ENCODE assay signal across 1 cellular context in genomic region chr5:139787568-139788293, GRCh38.
A peak's percentile ranks its signal among the peaks of the same experiment; 100 is the strongest.
TF ChIP-seq lines count a peak whose summit lies in the region.

No MANE protein-coding gene starts in this region.

TF ChIP-seq in HepG2, 621 proteins besides CTCF, POLR2A, EP300 and RAD21 (continued from another document and continues in another):
- TF ChIP-seq UBTF (CRISPR knock-in tag; IDR thresholded peaks at IDR 0.05) (peak; percentile 49; the same call in 1 of the 2 replicates), ELF3 (CRISPR knock-in tag; IDR thresholded peaks at IDR 0.05) (no peak), SNAPC2 (CRISPR knock-in tag; IDR thresholded peaks at IDR 0.05) (no peak), ZNF530 (CRISPR knock-in tag; IDR thresholded peaks at IDR 0.05; ENCODE audit: low read depth) (no peak), ZNF512 (CRISPR knock-in tag; IDR thresholded peaks at IDR 0.05) (no peak), SOX6 (IDR thresholded peaks at IDR 0.05) (no peak), SOX6 (CRISPR knock-in tag; IDR thresholded peaks at IDR 0.05) (peak; percentile 29; the same call in 1 of the 2 replicates), ZNF768 (CRISPR knock-in tag; IDR thresholded peaks at IDR 0.05) (peak; percentile 63; the same call in 1 of the 2 replicates), CENPT (CRISPR knock-in tag; IDR thresholded peaks at IDR 0.05; ENCODE audit: low read depth) (no peak), ZZZ3 (CRISPR knock-in tag; IDR thresholded peaks at IDR 0.05; ENCODE audit: borderline replicate concordance) (no peak), KAT8 (CRISPR knock-in tag; IDR thresholded peaks at IDR 0.05) (peak; percentile 23; the same call in 1 of the 2 replicates), ATF3 (CRISPR knock-in tag; IDR thresholded peaks at IDR 0.05) (no peak), HDAC6 (IDR thresholded peaks at IDR 0.05; ENCODE audit: low read depth, low read length) (no peak), DZIP1 (CRISPR knock-in tag; IDR thresholded peaks at IDR 0.05) (no peak), ATM (IDR thresholded peaks at IDR 0.05; ENCODE audit: borderline replicate concordance) (no peak), NR0B2 (CRISPR knock-in tag; IDR thresholded peaks at IDR 0.05) (no peak), CREB3 (CRISPR knock-in tag; IDR thresholded peaks at IDR 0.05) (no peak), ZNF580 (CRISPR knock-in tag; IDR thresholded peaks at IDR 0.05; ENCODE audit: borderline replicate concordance, low read depth) (peak; percentile 59; the same call in 1 of the 2 replicates), PHF21A (CRISPR knock-in tag; IDR thresholded peaks at IDR 0.05) (peak; percentile 19; the same call in 1 of the 2 replicates), ZNF224 (CRISPR knock-in tag; IDR thresholded peaks at IDR 0.05) (0 out of 2 replicates have a peak, but pooled peaks have one; percentile 36), DMAP1 (CRISPR knock-in tag; IDR thresholded peaks at IDR 0.05) (peak; percentile 34; the same call in 1 of the 2 replicates), PRDM4 (CRISPR knock-in tag; IDR thresholded peaks at IDR 0.05; ENCODE audit: borderline replicate concordance) (no peak), KLF16 (CRISPR knock-in tag; IDR thresholded peaks at IDR 0.05) (0 out of 4 replicates have a peak, but pooled peaks of 1 of the 2 experiments have one; percentile 30), ZNF839 (CRISPR knock-in tag; IDR thresholded peaks at IDR 0.05; ENCODE audit: borderline replicate concordance) (no peak), SMAD1 (CRISPR knock-in tag; IDR thresholded peaks at IDR 0.05; ENCODE audit: borderline replicate concordance, low read depth) (0 out of 2 replicates have a peak, but pooled peaks have one; percentile 63), PHF20 (CRISPR knock-in tag; IDR thresholded peaks at IDR 0.05) (no peak), ZNF574 (CRISPR knock-in tag; IDR thresholded peaks at IDR 0.05) (no peak; the same call in 1 of the 2 replicates), ARNT2 (CRISPR knock-in tag; IDR thresholded peaks at IDR 0.05; ENCODE audit: low read depth) (peak; percentile 44; the same call in 1 of the 2 replicates), NONO (IDR thresholded peaks at IDR 0.05) (no peak), NONO (CRISPR knock-in tag; conservative IDR thresholded peaks at IDR 0.05) (peak; percentile 40; the same call in 1 of the 2 replicates), TEAD2 (CRISPR knock-in tag; IDR thresholded peaks at IDR 0.05) (0 out of 2 replicates have a peak, but pooled peaks have one; percentile 21), ZNF136 (CRISPR knock-in tag; IDR thresholded peaks at IDR 0.05; ENCODE audit: low read depth) (no peak), ZNF143 (CRISPR knock-in tag; IDR thresholded peaks at IDR 0.05) (no peak), ZBTB20 (CRISPR knock-in tag; IDR thresholded peaks at IDR 0.05; ENCODE audit: borderline replicate concordance, low read depth) (no peak), ZNF740 (CRISPR knock-in tag; IDR thresholded peaks at IDR 0.05) (peak; percentile 91), ZNF761 (CRISPR knock-in tag; conservative IDR thresholded peaks at IDR 0.05) (no peak), TARDBP (CRISPR knock-in tag; IDR thresholded peaks at IDR 0.05) (peak; percentile 37; the same call in 1 of the 2 replicates), ZNF816 (CRISPR knock-in tag; IDR thresholded peaks at IDR 0.05; ENCODE audit: borderline replicate concordance) (no peak), ZNF225 (CRISPR knock-in tag; IDR thresholded peaks at IDR 0.05) (0 out of 2 replicates have a peak, but pooled peaks have one; percentile 73), RERE (CRISPR knock-in tag; IDR thresholded peaks at IDR 0.05; ENCODE audit: low read depth) (no peak), ZBTB7B (CRISPR knock-in tag; IDR thresholded peaks at IDR 0.05) (peak; percentile 76; the same call in 1 of the 2 replicates), PAF1 (CRISPR knock-in tag; IDR thresholded peaks at IDR 0.05) (no peak)
